Comparison of ENCODE assay signal across 1 cellular context in genomic region chr2:195695002-195695631, GRCh38.
TF ChIP-seq lines count a peak whose summit lies in the region.

No MANE protein-coding gene starts in this region.

TF ChIP-seq in H1, 55 proteins besides CTCF, POLR2A, EP300 and RAD21:
- TF ChIP-seq MAFK (IDR thresholded peaks at IDR 0.05; ENCODE audit: low read depth, low read length) (peak; percentile 60; the same call in 1 of the 2 replicates), USF2 (IDR thresholded peaks at IDR 0.05; ENCODE audit: low read length) (no peak), YY1 (IDR thresholded peaks at IDR 0.05; ENCODE audit: low read depth, low read length) (peak; percentile 83; the same call in 1 of the 2 replicates)
